In genomic region chr1:23531695-23532094, GRCh38 we compare ENCODE assay signal across 1 cellular context.
TF ChIP-seq lines count a peak whose summit lies in the region.

No MANE protein-coding gene starts in this region.

TF ChIP-seq in GM12878, 131 proteins besides CTCF, POLR2A, EP300 and RAD21:
- no peak for TF ChIP-seq EZH2 (IDR thresholded peaks at IDR 0.05; ENCODE audit: borderline replicate concordance, control insufficient read depth, low read depth, low read length)
- no peak for TF ChIP-seq CHD2 (IDR thresholded peaks at IDR 0.05; ENCODE audit: borderline replicate concordance, low read depth, low read length)
- no peak for TF ChIP-seq SMC3 (IDR thresholded peaks at IDR 0.05; ENCODE audit: borderline replicate concordance, low read length)
- no peak for TF ChIP-seq FOXM1 (IDR thresholded peaks at IDR 0.05; ENCODE audit: low read depth, low read length)
- TF ChIP-seq TCF12 (IDR thresholded peaks at IDR 0.05; ENCODE audit: low read depth, low read length): no peak
- TF ChIP-seq ZSCAN29 (IDR thresholded peaks at IDR 0.05): no peak
- no peak for TF ChIP-seq RELA (IDR thresholded peaks at IDR 0.05; ENCODE audit: borderline replicate concordance, partially characterized antibody)
- no peak for TF ChIP-seq ZNF384 (IDR thresholded peaks at IDR 0.05; ENCODE audit: borderline replicate concordance, low read depth, low read length)
- TF ChIP-seq ASH2L (IDR thresholded peaks at IDR 0.05; ENCODE audit: borderline replicate concordance, low read depth): no peak
- TF ChIP-seq KLF5 (IDR thresholded peaks at IDR 0.05; ENCODE audit: partially characterized antibody): no peak
- TF ChIP-seq HCFC1 (IDR thresholded peaks at IDR 0.05; ENCODE audit: low read length): no peak
- no peak for TF ChIP-seq TCF7 (IDR thresholded peaks at IDR 0.05; ENCODE audit: borderline replicate concordance)
- no peak for TF ChIP-seq BCLAF1 (IDR thresholded peaks at IDR 0.05)
- no peak for TF ChIP-seq MEF2B (IDR thresholded peaks at IDR 0.05; ENCODE audit: partially characterized antibody, poor library complexity, severe bottlenecking)
- no peak for TF ChIP-seq ATF2 (IDR thresholded peaks at IDR 0.05; ENCODE audit: low read length)
- no peak for TF ChIP-seq SPI1 (IDR thresholded peaks at IDR 0.05; ENCODE audit: borderline replicate concordance, insufficient read depth, low read depth, low read length)
- TF ChIP-seq PRDM15 (CRISPR knock-in tag; IDR thresholded peaks at IDR 0.05): no peak
- TF ChIP-seq BACH1 (IDR thresholded peaks at IDR 0.05; ENCODE audit: borderline replicate concordance): no peak
- TF ChIP-seq PAX5 (IDR thresholded peaks at IDR 0.05; ENCODE audit: borderline replicate concordance, low read depth, low read length): no peak
TF ChIP-seq in GM12878: peak in this region for 0.
